Comparison of ENCODE assay signal across 8 cellular contexts in genomic region chr16:86044881-86045600, GRCh38.
DNase-seq lines count a peak whose midpoint lies in the region; ATAC-seq and TF ChIP-seq lines count a peak whose summit lies in the region.
"Had no signal": no experiment of that assay in that cellular context is flagged by ENCODE, and none has a peak within 500 bp of the region (broad histone marks: within the 10 kb centered on the region; RNA-seq: fewer than 3 reads in every experiment).

No MANE protein-coding gene starts in this region.

- no peak overlapping the region for H3K27ac Mint-ChIP-seq in chondrocyte (ENCODE audit: unreplicated experiment)

- no peaks in the 10 kb centered on the region for H3K36me3 Mint-ChIP-seq in chondrocyte (ENCODE audit: low read depth)

- ATAC-seq in GM19455 (IDR thresholded peaks at IDR 0.05; ENCODE audit: unreplicated experiment) = no peak
- ATAC-seq: right cardiac atrium had no signal

- H3K4me1 Mint-ChIP-seq in chondrocyte (ENCODE audit: low read depth) = no peaks in the 10 kb centered on the region

- peaks cover 63% of the 10 kb centered on the region for H3K27me3 Mint-ChIP-seq in chondrocyte (ENCODE audit: low read depth)

- peak; percentile 68 for DNase-seq in NCI-H1105 treated with DMSO at 0.1 percent for 48 hours (lab: John Stamatoyannopoulos, UW)
- peak; percentile 23 to 24 for DNase-seq in activated CD4-positive, alpha-beta T cell treated with anti-CD3 and anti-CD28 coated beads, Interleukin-2, amount 50 U/mL, for 4 hours
- peak; percentile 56 for DNase-seq in chondrocyte (ENCODE audit: low spot score)
- peak; percentile 25 for DNase-seq in stimulated activated CD8-positive, alpha-beta memory T cell treated with anti-CD3 and anti-CD28 coated beads, Interleukin-15, amount 100 ng/mL, for 1 hour (ENCODE audit: low read depth)
- DNase-seq in RKO (ENCODE audit: low spot score) = no peak
- no peak for DNase-seq in DMS 273 treated with DMSO at 0.1 percent for 48 hours (lab: John Stamatoyannopoulos, UW)

- H3K9me3 Mint-ChIP-seq in chondrocyte (ENCODE audit: low read depth) = no peaks in the 10 kb centered on the region

- no peak for TF ChIP-seq CTCF in chondrocyte (IDR thresholded peaks at IDR 0.05)

- H3K4me3 Mint-ChIP-seq in chondrocyte (ENCODE audit: unreplicated experiment) = no peak overlapping the region

Comparison
In these comparisons a context has a peak if more than half of its experiments do, and no peak if none do; other contexts are left out.
1. DNase-seq: peak in NCI-H1105 treated with DMSO at 0.1 percent for 48 hours (single experiment), activated CD4-positive, alpha-beta T cell treated with anti-CD3 and anti-CD28 coated beads, Interleukin-2, amount 50 U/mL, for 4 hours (2 of 2), chondrocyte (single experiment) and stimulated activated CD8-positive, alpha-beta memory T cell treated with anti-CD3 and anti-CD28 coated beads, Interleukin-15, amount 100 ng/mL, for 1 hour (single experiment); none in RKO (single experiment) and DMS 273 treated with DMSO at 0.1 percent for 48 hours (single experiment).